In the genomic region with DNA sequence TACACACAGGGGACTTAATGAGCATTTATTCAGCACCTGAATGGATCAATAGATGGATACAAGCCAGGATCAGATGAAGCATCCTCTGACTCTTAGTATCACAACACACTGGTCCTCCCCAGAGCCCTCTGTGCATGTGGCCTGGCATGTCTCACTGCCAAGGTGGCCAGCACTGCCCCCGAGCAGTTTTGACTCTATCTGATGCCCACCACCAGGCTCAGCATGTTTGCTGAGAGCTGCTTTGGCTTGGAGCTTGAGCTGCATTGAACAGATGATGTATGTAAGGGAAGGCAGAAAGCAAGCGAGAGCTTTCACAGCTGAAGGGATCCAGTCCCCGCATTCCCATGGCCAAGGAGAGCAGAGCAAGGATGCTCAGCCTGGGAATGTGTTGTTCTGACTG, we compare ENCODE assay signal across 1 cellular context.
TF ChIP-seq lines count a peak whose summit lies in the region.

No MANE protein-coding gene starts in this region.

TF ChIP-seq in SK-N-SH treated with all-trans-retinoic acid at 6 μM for 48 hours, 23 proteins besides CTCF, POLR2A, EP300 and RAD21 (continued from another document):
- TF ChIP-seq PATZ1 (CRISPR knock-in tag; IDR thresholded peaks at IDR 0.05; ENCODE audit: borderline replicate concordance) (no peak), TCF4 (CRISPR knock-in tag; IDR thresholded peaks at IDR 0.05; ENCODE audit: borderline replicate concordance) (no peak), ZNF565 (CRISPR knock-in tag; conservative IDR thresholded peaks at IDR 0.05; ENCODE audit: low read depth) (no peak), SNAI2 (CRISPR knock-in tag; IDR thresholded peaks at IDR 0.05) (no peak), CSDC2 (CRISPR knock-in tag; IDR thresholded peaks at IDR 0.05) (no peak), ZFP3 (CRISPR knock-in tag; IDR thresholded peaks at IDR 0.05) (no peak), TOX (CRISPR knock-in tag; IDR thresholded peaks at IDR 0.05; ENCODE audit: borderline replicate concordance) (no peak), BACH2 (CRISPR knock-in tag; IDR thresholded peaks at IDR 0.05; ENCODE audit: borderline replicate concordance) (no peak), GLIS3 (CRISPR knock-in tag; IDR thresholded peaks at IDR 0.05) (no peak), ZFP30 (CRISPR knock-in tag; IDR thresholded peaks at IDR 0.05) (no peak), ARNTL (CRISPR knock-in tag; IDR thresholded peaks at IDR 0.05; ENCODE audit: borderline replicate concordance, low read depth) (no peak), ZNF70 (CRISPR knock-in tag; IDR thresholded peaks at IDR 0.05) (no peak), PPARA (CRISPR knock-in tag; IDR thresholded peaks at IDR 0.05; ENCODE audit: borderline replicate concordance) (no peak), TSHZ2 (CRISPR knock-in tag; IDR thresholded peaks at IDR 0.05) (no peak)
- TF ChIP-seq, protein P1, sequence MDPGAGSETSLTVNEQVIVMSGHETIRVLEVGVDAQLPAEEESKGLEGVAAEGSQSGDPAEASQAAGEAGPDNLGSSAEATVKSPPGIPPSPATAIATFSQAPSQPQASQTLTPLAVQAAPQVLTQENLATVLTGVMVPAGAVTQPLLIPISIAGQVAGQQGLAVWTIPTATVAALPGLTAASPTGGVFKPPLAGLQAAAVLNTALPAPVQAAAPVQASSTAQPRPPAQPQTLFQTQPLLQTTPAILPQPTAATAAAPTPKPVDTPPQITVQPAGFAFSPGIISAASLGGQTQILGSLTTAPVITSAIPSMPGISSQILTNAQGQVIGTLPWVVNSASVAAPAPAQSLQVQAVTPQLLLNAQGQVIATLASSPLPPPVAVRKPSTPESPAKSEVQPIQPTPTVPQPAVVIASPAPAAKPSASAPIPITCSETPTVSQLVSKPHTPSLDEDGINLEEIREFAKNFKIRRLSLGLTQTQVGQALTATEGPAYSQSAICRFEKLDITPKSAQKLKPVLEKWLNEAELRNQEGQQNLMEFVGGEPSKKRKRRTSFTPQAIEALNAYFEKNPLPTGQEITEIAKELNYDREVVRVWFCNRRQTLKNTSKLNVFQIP (CRISPR knock-in tag; IDR thresholded peaks at IDR 0.05; ENCODE audit: borderline replicate concordance, low read depth) = no peak
- TF ChIP-seq, protein P2, sequence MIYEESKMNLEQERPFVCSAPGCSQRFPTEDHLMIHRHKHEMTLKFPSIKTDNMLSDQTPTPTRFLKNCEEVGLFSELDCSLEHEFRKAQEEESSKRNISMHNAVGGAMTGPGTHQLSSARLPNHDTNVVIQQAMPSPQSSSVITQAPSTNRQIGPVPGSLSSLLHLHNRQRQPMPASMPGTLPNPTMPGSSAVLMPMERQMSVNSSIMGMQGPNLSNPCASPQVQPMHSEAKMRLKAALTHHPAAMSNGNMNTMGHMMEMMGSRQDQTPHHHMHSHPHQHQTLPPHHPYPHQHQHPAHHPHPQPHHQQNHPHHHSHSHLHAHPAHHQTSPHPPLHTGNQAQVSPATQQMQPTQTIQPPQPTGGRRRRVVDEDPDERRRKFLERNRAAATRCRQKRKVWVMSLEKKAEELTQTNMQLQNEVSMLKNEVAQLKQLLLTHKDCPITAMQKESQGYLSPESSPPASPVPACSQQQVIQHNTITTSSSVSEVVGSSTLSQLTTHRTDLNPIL (CRISPR knock-in tag; IDR thresholded peaks at IDR 0.05; ENCODE audit: low read depth) = no peak
- TF ChIP-seq, protein P3, sequence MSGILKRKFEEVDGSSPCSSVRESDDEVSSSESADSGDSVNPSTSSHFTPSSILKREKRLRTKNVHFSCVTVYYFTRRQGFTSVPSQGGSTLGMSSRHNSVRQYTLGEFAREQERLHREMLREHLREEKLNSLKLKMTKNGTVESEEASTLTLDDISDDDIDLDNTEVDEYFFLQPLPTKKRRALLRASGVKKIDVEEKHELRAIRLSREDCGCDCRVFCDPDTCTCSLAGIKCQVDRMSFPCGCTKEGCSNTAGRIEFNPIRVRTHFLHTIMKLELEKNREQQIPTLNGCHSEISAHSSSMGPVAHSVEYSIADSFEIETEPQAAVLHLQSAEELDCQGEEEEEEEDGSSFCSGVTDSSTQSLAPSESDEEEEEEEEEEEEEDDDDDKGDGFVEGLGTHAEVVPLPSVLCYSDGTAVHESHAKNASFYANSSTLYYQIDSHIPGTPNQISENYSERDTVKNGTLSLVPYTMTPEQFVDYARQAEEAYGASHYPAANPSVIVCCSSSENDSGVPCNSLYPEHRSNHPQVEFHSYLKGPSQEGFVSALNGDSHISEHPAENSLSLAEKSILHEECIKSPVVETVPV (CRISPR knock-in tag; IDR thresholded peaks at IDR 0.05) = no peak
